ENCODE assay signal across 9 cellular contexts in the genomic region with DNA sequence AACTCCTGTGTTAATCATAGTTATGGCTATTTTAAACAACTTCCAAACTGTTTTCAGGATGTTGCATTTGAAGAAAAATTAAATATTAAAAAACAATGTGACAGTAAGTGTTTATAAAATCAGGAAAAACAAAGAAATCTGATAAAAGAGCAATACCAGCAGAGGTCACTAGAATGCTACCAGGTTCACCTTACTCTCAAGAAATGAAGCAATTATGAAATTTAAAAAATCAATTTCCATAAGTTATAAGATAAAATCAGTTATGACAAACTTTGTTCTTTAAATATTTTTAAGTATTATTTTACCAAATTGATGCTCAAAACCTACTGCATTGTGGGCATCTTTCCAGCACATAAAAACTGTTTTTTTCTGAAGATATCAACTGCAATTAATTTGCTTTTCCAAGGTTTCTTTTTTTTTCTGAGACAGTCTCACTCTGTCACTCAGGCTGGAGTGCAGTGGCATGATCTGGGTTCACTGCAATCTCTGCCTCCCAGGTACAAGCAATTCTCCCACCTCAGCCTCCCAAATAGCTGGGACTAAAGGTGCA. TPM values are rescaled to one million over a fixed set of nuclear protein-coding genes. Genes with fewer than 3 reads are reported as not detected.
A peak's percentile ranks its signal among the peaks of the same experiment; 100 is the strongest.
DNase-seq lines count a peak whose midpoint lies in the region; ATAC-seq, FAIRE-seq and TF ChIP-seq lines count a peak whose summit lies in the region.
"Had no signal": no experiment of that assay in that cellular context is flagged by ENCODE, and none has a peak within 500 bp of the region (broad histone marks: within the 10 kb centered on the region; RNA-seq: fewer than 3 reads in every experiment).

No MANE protein-coding gene starts in this region.

- H3K27me3 ChIP-seq in A673 (replicated peaks; ENCODE audit: insufficient read depth, low read depth, low read length, poor library complexity) (no peaks in the 10 kb centered on the region), RWPE2 (ENCODE audit: insufficient read depth, poor library complexity, severe bottlenecking) (no peaks in the 10 kb centered on the region)

- H3K9me3 ChIP-seq in A673 (ENCODE audit: low read depth, low read length, poor library complexity, severe bottlenecking), result no peaks in the 10 kb centered on the region
- no peaks in the 10 kb centered on the region for H3K9me3 ChIP-seq in RWPE2 (ENCODE audit: severe bottlenecking)

- peak; percentile 90 for FAIRE-seq in frontal cortex (lab: Jason Lieb, UNC)

- H3K4me1 ChIP-seq in A673 (ENCODE audit: insufficient read depth, low read length, poor library complexity, severe bottlenecking) (peaks cover 9% of the 10 kb centered on the region), RWPE2 (ENCODE audit: insufficient read depth, poor library complexity, severe bottlenecking) (peaks cover 6% of the 10 kb centered on the region)

- CTCF ChIA-PET in A673 (lab: Charles Lee), result interaction anchor here (0.9 kb wide), 1 partner anchor 189 kb away, joined by 3 read pairs; no protein-coding TSS in a partner anchor

- H3K27ac ChIP-seq in A673 (ENCODE audit: low read depth, low read length, poor library complexity, severe bottlenecking), result no peak overlapping the region
- H3K27ac ChIP-seq in RWPE2 (ENCODE audit: poor library complexity, severe bottlenecking), result no peak overlapping the region

- H3K36me3 ChIP-seq in A673 (ENCODE audit: insufficient read depth, low read length, poor library complexity, severe bottlenecking) (no peaks in the 10 kb centered on the region), RWPE2 (ENCODE audit: low read depth) (peaks cover 72% of the 10 kb centered on the region)

- DNase-seq in A673 (ENCODE audit: low spot score), result no peak
- DNase-seq in GM10266 (ENCODE audit: extremely low spot score), result no peak
- no peak for DNase-seq in RWPE2 (ENCODE audit: low spot score)
- DNase-seq in frontal cortex (ENCODE audit: low spot score in 2 of 2), result no peak
- no peak for DNase-seq in germinal center (ENCODE audit: low spot score)
- DNase-seq in activated CD4-positive, CD25-positive, alpha-beta regulatory T cell treated with anti-CD3 and anti-CD28 coated beads, Interleukin-2, amount 50 U/mL, for 72 hours, result no peak
- DNase-seq: GF-D8 had no signal

- intact Hi-C loops in A673 (cut with micrococcal nuclease; ENCODE audit: unreplicated experiment), result loop anchor here (5.0 kb wide), 1 partner anchor 187 kb away; no protein-coding TSS in a partner anchor

- H3K4me3 ChIP-seq in A673 (ENCODE audit: low read depth, low read length, poor library complexity, severe bottlenecking) (no peak overlapping the region), RWPE2 (ENCODE audit: severe bottlenecking) (no peak overlapping the region)

- peak; percentile 50 for TF ChIP-seq CTCF in A673 (conservative IDR thresholded peaks at IDR 0.05; ENCODE audit: low read depth, low read length)
- peak; percentile 18 for TF ChIP-seq CTCF in GM10266 (IDR thresholded peaks at IDR 0.05; ENCODE audit: control insufficient read depth, insufficient read depth, low read depth, missing control alignments)
- TF ChIP-seq CTCF in RWPE2 (IDR thresholded peaks at IDR 0.05; ENCODE audit: poor library complexity, severe bottlenecking), result peak; percentile 82

- ATAC-seq in RWPE2 (ENCODE audit: low read depth) (no peak), GM18873 (IDR thresholded peaks at IDR 0.05; ENCODE audit: low FRiP score, unreplicated experiment) (no peak), GM21423 (IDR thresholded peaks at IDR 0.05; ENCODE audit: unreplicated experiment) (no peak)

- BruUV-seq in A673 (replicated peaks; lab: Mats Ljungman, UMichigan), result no TSS peak

- POLR2A ChIA-PET in A673 (lab: Charles Lee; ENCODE audit: low non-redundant PET), result no interaction called here

RNA-seq across cellular contexts. Expression of gene RHEB, which starts 50.7 kb away (rescaled TPM):
- total RNA-seq in A673 (2021) (127 and 136 TPM in 2 replicates), frontal cortex (119 TPM)

Comparison
In these comparisons a context has a peak if more than half of its experiments do, and no peak if none do; other contexts are left out.
1. CTCF ChIP-seq: peak in every context shown above with its lines; median percentile 82 in RWPE2; 50 in A673; 18 in GM10266.